17 cellular contexts compared by ENCODE assay signal in the genomic region with DNA sequence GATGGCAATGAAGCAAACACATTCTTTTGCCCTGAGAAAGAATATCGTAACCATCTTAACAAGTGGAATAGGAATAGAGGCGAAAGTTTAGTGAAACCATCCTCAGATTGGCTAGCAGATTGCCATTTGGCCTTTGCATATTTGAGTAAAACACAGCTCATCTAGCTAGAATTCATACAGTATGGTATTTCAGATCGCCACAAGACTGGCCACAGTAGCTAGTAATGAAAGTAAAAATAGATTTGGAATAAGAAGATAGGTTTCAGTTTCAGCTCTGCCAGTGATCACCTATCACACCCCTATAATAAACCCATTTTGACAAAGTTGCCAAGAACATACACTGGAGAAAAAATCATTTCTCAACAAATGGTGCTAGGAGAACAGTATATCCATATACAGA.
"Had no signal": no experiment of that assay in that cellular context is flagged by ENCODE, and none has a peak within 500 bp of the region (broad histone marks: within the 10 kb centered on the region; RNA-seq: fewer than 3 reads in every experiment).

No MANE protein-coding gene starts in this region.

- ATAC-seq: stimulated activated naive CD8-positive, alpha-beta T cell treated with anti-CD3 and anti-CD28 coated beads, Interleukin-15, Interleukin-2, amounts not matched to agents 100 U/mL and 50 U/mL, for 24 hours had no signal

- H3K9me3 ChIP-seq: esophagus muscularis mucosa, left ventricle myocardium inferior, tibial artery had no signal

- FAIRE-seq: endothelial cell of umbilical vein had no signal

- H3K27ac ChIP-seq: esophagus muscularis mucosa, left ventricle myocardium inferior, tibial artery, WERI-Rb-1 had no signal

- DNase-seq: activated CD4-positive, alpha-beta T cell treated with anti-CD3 and anti-CD28 coated beads, Interleukin-2, amount 50 U/mL, for 48 hours; activated T-cell treated with anti-CD3 and anti-CD28 coated beads for 4 hours; dermis blood vessel endothelial cell; effector memory CD4-positive, alpha-beta T cell; immature natural killer cell; kidney glomerular epithelial cell; left ventricle myocardium inferior; occipital lobe; retina; stimulated activated CD4-positive, alpha-beta T cell treated with anti-CD3 and anti-CD28 coated beads, Interleukin-12 subunit alpha, Interleukin-12 subunit beta, amount 100 ng/mL, for 4 hours; stimulated activated CD4-positive, alpha-beta T cell treated with anti-CD3 and anti-CD28 coated beads, Interleukin-1b, Interleukin-23, amount 100 ng/mL, for 48 hours; stimulated activated naive CD8-positive, alpha-beta T cell treated with anti-CD3 and anti-CD28 coated beads, Interleukin-15, Interleukin-2, amounts not matched to agents 100 U/mL and 50 U/mL, for 24 hours; substantia nigra; tibial artery; WERI-Rb-1 had no signal

- H3K4me3 ChIP-seq: esophagus muscularis mucosa, left ventricle myocardium inferior, tibial artery had no signal

- H3K4me1 ChIP-seq: esophagus muscularis mucosa, left ventricle myocardium inferior, tibial artery had no signal

- H3K27me3 ChIP-seq: esophagus muscularis mucosa, tibial artery had no signal

- H3K36me3 ChIP-seq: esophagus muscularis mucosa, left ventricle myocardium inferior, tibial artery, WERI-Rb-1 had no signal
